Comparison of ENCODE assay signal across 8 cellular contexts in genomic region chr1:152869808-152870419, GRCh38. TPM values are rescaled to one million over a fixed set of nuclear protein-coding genes. Genes with fewer than 3 reads are reported as not detected.
A peak's percentile ranks its signal among the peaks of the same experiment; 100 is the strongest.
DNase-seq lines count a peak whose midpoint lies in the region; ATAC-seq and TF ChIP-seq lines count a peak whose summit lies in the region.

No MANE protein-coding gene starts in this region.

- no peaks in the 10 kb centered on the region for H3K79me2 ChIP-seq in DOHH2 (ENCODE audit: control insufficient read depth, low read length)

- H3K4me1 Mint-ChIP-seq in naive thymus-derived CD8-positive, alpha-beta T cell, result peaks cover 0 to 2% (median 0%) of the 10 kb centered on the region in 4 donors

- no peaks in the 10 kb centered on the region; the same call in 1 of the 2 replicates for H3F3A ChIP-seq in DOHH2 (ENCODE audit: control insufficient read depth, insufficient read depth)

- peak; percentile 68 for ATAC-seq in HG03196 (IDR thresholded peaks at IDR 0.05; ENCODE audit: unreplicated experiment)
- peak; percentile 43 to 60 for ATAC-seq in naive thymus-derived CD8-positive, alpha-beta T cell
- ATAC-seq in GM21423 (IDR thresholded peaks at IDR 0.05; ENCODE audit: unreplicated experiment), result no peak

- peaks cover 6% of the 10 kb centered on the region; the same call in 1 of the 2 replicates for H3K4me1 ChIP-seq in DOHH2 (ENCODE audit: control insufficient read depth, low read length)

- H3K27ac ChIP-seq in DOHH2 (ENCODE audit: low read depth, low read length), result no peak overlapping the region

- H3K36me3 ChIP-seq in DOHH2 (ENCODE audit: control insufficient read depth, low read length), result no peaks in the 10 kb centered on the region

- no peak overlapping the region for H3K4me2 ChIP-seq in DOHH2 (ENCODE audit: low read length)

- no peaks in the 10 kb centered on the region for H3K9me3 Mint-ChIP-seq in naive thymus-derived CD8-positive, alpha-beta T cell

- H3K9me3 ChIP-seq in DOHH2 (ENCODE audit: control insufficient read depth, insufficient read depth, low read length), result no peaks in the 10 kb centered on the region

- no peak overlapping the region for H3K27ac Mint-ChIP-seq in naive thymus-derived CD8-positive, alpha-beta T cell

- H3K36me3 Mint-ChIP-seq in naive thymus-derived CD8-positive, alpha-beta T cell, result no peaks in the 10 kb centered on the region

- H3K4me3 Mint-ChIP-seq in naive thymus-derived CD8-positive, alpha-beta T cell, result no peak overlapping the region

- no peak overlapping the region for H3K4me3 ChIP-seq in DOHH2 (ENCODE audit: low read length)
- no peak overlapping the region for H3K4me3 ChIP-seq in epithelial cell of esophagus (ENCODE audit: low read length)

- H3K27me3 Mint-ChIP-seq in naive thymus-derived CD8-positive, alpha-beta T cell, result peaks cover 0 to 10% (median 3%) of the 10 kb centered on the region in 5 donors

- H3K27me3 ChIP-seq in DOHH2 (ENCODE audit: control insufficient read depth, low read length), result no peaks in the 10 kb centered on the region

- POLR2A ChIA-PET in naive thymus-derived CD8-positive, alpha-beta T cell (lab: Charles Lee), result no interaction called here

- no peaks in the 10 kb centered on the region for H3K9me2 ChIP-seq in DOHH2 (replicated peaks; ENCODE audit: control insufficient read depth, low read length)

- TF ChIP-seq CTCF in DOHH2 (IDR thresholded peaks at IDR 0.05; ENCODE audit: low read depth, low read length, poor library complexity, severe bottlenecking) (peak; percentile 72), epithelial cell of esophagus (IDR thresholded peaks at IDR 0.05; ENCODE audit: insufficient read depth, low read depth, low read length, missing control alignments) (peak; percentile 93)

- DNase-seq in NCI-H82 treated with DMSO at 0.1 percent for 48 hours (lab: John Stamatoyannopoulos, UW; ENCODE audit: unreplicated experiment), result peak; percentile 47
- DNase-seq in activated CD8-positive, alpha-beta memory T cell treated with anti-CD3 and anti-CD28 coated beads for 4 hours (ENCODE audit: low read depth in 2 of 2), result peak; percentile 23 to 25
- DNase-seq in epithelial cell of esophagus (ENCODE audit: low read depth), result peak; percentile 77
- DNase-seq in naive thymus-derived CD8-positive, alpha-beta T cell, result peak; percentile 4 to 70 (median 33)
- DNase-seq in stimulated activated CD8-positive, alpha-beta memory T cell treated with anti-CD3 and anti-CD28 coated beads, Interleukin-7, amount 100 ng/mL, for 48 hours (ENCODE audit: extremely low read depth in 1 of 2, low read depth in 1 of 2), result peak; percentile 9 to 24

- H4K20me1 ChIP-seq in DOHH2 (ENCODE audit: control insufficient read depth, insufficient read depth, low read depth, low read length), result no peaks in the 10 kb centered on the region

RNA-seq across cellular contexts. Expression of gene SMCP, which starts 8.2 kb away (rescaled TPM):
- total RNA-seq in naive thymus-derived CD8-positive, alpha-beta T cell, result not detected
- polyA plus RNA-seq in naive thymus-derived CD8-positive, alpha-beta T cell, result not detected

RNA-seq across cellular contexts. Expression of gene LCE7A, which starts 10.1 kb away (rescaled TPM):
- total RNA-seq in naive thymus-derived CD8-positive, alpha-beta T cell, result not detected
- not detected for polyA plus RNA-seq in naive thymus-derived CD8-positive, alpha-beta T cell

RNA-seq across cellular contexts. Expression of gene LCE6A, which starts 27.3 kb away (rescaled TPM):
- total RNA-seq in naive thymus-derived CD8-positive, alpha-beta T cell, result not detected
- not detected for polyA plus RNA-seq in naive thymus-derived CD8-positive, alpha-beta T cell

RNA-seq across cellular contexts. Expression of gene IVL, which starts 38.4 kb away (rescaled TPM):
- not detected for total RNA-seq in naive thymus-derived CD8-positive, alpha-beta T cell
- not detected for polyA plus RNA-seq in naive thymus-derived CD8-positive, alpha-beta T cell

RNA-seq across cellular contexts. Expression of gene LCE1A, which starts 42.6 kb away (rescaled TPM):
- not detected for total RNA-seq in naive thymus-derived CD8-positive, alpha-beta T cell
- polyA plus RNA-seq in naive thymus-derived CD8-positive, alpha-beta T cell, result not detected

Comparison
In these comparisons a context has a peak if more than half of its experiments do, and no peak if none do; other contexts are left out.
1. DNase-seq: peak in every context shown above with its lines; median percentile 77 in epithelial cell of esophagus; 47 in NCI-H82 treated with DMSO at 0.1 percent for 48 hours; 33 in naive thymus-derived CD8-positive, alpha-beta T cell; 24 in activated CD8-positive, alpha-beta memory T cell treated with anti-CD3 and anti-CD28 coated beads for 4 hours; 16 in stimulated activated CD8-positive, alpha-beta memory T cell treated with anti-CD3 and anti-CD28 coated beads, Interleukin-7, amount 100 ng/mL, for 48 hours.